ENCODE assay signal across 1 cellular context in the genomic region with DNA sequence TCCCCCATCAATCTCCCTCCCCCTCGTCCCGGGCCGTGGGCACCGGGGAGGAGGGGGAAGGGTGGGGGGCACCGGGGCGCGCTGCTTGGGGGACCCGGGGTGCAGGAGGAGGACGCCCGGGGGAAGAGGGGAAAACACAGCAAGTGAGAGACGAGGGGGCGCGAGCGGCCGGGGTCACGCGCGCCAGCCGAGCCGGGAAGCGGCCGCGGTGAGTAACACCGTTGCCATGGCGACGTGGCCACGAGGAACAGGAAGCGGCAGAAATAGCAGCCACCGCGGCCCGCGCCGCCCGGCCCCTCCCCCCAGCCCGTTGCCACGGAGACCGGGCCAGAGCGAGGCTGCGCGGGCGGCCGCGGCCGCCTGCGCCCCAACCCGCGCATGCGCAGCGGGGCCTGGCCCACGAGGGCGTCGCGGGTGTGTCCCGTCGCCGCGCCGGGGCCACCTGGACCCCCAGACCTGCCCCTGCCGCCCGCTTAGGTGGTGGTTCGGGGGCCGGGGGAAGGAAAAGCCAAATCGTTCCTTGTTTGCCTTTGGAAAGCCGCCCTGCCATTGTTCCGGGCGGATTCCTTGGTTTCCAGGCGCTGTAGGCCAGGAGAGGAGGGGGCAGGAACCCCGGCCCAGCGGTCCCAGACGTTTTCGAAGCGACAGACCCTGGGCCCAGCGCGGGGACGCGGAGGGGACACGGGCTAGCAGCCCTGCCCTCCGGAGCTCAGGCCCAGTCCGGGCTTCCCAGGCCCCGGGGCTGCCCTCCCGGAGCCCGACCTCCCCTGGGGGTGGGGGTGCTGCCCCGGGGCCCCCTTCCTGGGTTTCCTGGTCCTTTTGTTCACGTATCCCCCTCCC.
A peak's percentile ranks its signal among the peaks of the same experiment; 100 is the strongest.
TF ChIP-seq lines count a peak whose summit lies in the region.

No MANE protein-coding gene starts in this region.

TF ChIP-seq in HepG2, 621 proteins besides CTCF, POLR2A, EP300 and RAD21 (continued from another document and continues in another):
- TF ChIP-seq, protein P1, sequence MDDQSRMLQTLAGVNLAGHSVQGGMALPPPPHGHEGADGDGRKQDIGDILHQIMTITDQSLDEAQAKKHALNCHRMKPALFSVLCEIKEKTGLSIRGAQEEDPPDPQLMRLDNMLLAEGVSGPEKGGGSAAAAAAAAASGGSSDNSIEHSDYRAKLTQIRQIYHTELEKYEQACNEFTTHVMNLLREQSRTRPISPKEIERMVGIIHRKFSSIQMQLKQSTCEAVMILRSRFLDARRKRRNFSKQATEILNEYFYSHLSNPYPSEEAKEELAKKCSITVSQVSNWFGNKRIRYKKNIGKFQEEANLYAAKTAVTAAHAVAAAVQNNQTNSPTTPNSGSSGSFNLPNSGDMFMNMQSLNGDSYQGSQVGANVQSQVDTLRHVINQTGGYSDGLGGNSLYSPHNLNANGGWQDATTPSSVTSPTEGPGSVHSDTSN (CRISPR knock-in tag; IDR thresholded peaks at IDR 0.05; ENCODE audit: borderline replicate concordance), result no peak
- TF ChIP-seq PAF1 (CRISPR knock-in tag; IDR thresholded peaks at IDR 0.05), result no peak
- no peak for TF ChIP-seq ZNF446 (CRISPR knock-in tag; IDR thresholded peaks at IDR 0.05)
- TF ChIP-seq NONO (IDR thresholded peaks at IDR 0.05), result no peak
- peak; percentile 18; the same call in 1 of the 2 replicates for TF ChIP-seq NONO (CRISPR knock-in tag; conservative IDR thresholded peaks at IDR 0.05)
- TF ChIP-seq ZHX1 (CRISPR knock-in tag; IDR thresholded peaks at IDR 0.05; ENCODE audit: low read depth), result no peak
- TF ChIP-seq ONECUT2 (CRISPR knock-in tag; IDR thresholded peaks at IDR 0.05), result 0 out of 2 replicates have a peak, but pooled peaks have one; percentile 21
- no peak for TF ChIP-seq NFIB (CRISPR knock-in tag; IDR thresholded peaks at IDR 0.05; ENCODE audit: borderline replicate concordance)
- no peak for TF ChIP-seq MED1 (CRISPR knock-in tag; IDR thresholded peaks at IDR 0.05)
- TF ChIP-seq ASH2L (IDR thresholded peaks at IDR 0.05; ENCODE audit: insufficient read length, low read depth, low read length), result no peak
- no peak for TF ChIP-seq RAD51 (IDR thresholded peaks at IDR 0.05; ENCODE audit: borderline replicate concordance)
- no peak for TF ChIP-seq ZNF768 (CRISPR knock-in tag; IDR thresholded peaks at IDR 0.05)
- TF ChIP-seq ZNF33B (CRISPR knock-in tag; IDR thresholded peaks at IDR 0.05), result no peak
- no peak for TF ChIP-seq HES4 (CRISPR knock-in tag; IDR thresholded peaks at IDR 0.05; ENCODE audit: borderline replicate concordance)
- peak; percentile 53; the same call in 1 of the 2 replicates for TF ChIP-seq TAF1 (CRISPR knock-in tag; IDR thresholded peaks at IDR 0.05)
- no peak for TF ChIP-seq ZNF484 (CRISPR knock-in tag; IDR thresholded peaks at IDR 0.05; ENCODE audit: borderline replicate concordance, low read depth)
- TF ChIP-seq, protein P2, sequence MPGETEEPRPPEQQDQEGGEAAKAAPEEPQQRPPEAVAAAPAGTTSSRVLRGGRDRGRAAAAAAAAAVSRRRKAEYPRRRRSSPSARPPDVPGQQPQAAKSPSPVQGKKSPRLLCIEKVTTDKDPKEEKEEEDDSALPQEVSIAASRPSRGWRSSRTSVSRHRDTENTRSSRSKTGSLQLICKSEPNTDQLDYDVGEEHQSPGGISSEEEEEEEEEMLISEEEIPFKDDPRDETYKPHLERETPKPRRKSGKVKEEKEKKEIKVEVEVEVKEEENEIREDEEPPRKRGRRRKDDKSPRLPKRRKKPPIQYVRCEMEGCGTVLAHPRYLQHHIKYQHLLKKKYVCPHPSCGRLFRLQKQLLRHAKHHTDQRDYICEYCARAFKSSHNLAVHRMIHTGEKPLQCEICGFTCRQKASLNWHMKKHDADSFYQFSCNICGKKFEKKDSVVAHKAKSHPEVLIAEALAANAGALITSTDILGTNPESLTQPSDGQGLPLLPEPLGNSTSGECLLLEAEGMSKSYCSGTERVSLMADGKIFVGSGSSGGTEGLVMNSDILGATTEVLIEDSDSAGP (CRISPR knock-in tag; IDR thresholded peaks at IDR 0.05; ENCODE audit: borderline replicate concordance), result no peak; the same call in 1 of the 2 replicates
- no peak for TF ChIP-seq TEAD2 (CRISPR knock-in tag; IDR thresholded peaks at IDR 0.05)
- TF ChIP-seq MZF1 (CRISPR knock-in tag; IDR thresholded peaks at IDR 0.05; ENCODE audit: borderline replicate concordance), result no peak
- no peak for TF ChIP-seq ZNF30 (CRISPR knock-in tag; IDR thresholded peaks at IDR 0.05)
- TF ChIP-seq FOXJ3 (CRISPR knock-in tag; IDR thresholded peaks at IDR 0.05; ENCODE audit: borderline replicate concordance), result no peak
- no peak for TF ChIP-seq MBNL3 (CRISPR knock-in tag; conservative IDR thresholded peaks at IDR 0.05)
- TF ChIP-seq ZNF34 (CRISPR knock-in tag; IDR thresholded peaks at IDR 0.05; ENCODE audit: borderline replicate concordance), result no peak
- peak; percentile 5; the same call in 1 of the 2 replicates for TF ChIP-seq MAZ (IDR thresholded peaks at IDR 0.05; ENCODE audit: borderline replicate concordance, low read depth, low read length)
- TF ChIP-seq MAZ (CRISPR knock-in tag; IDR thresholded peaks at IDR 0.05; ENCODE audit: low read depth), result no peak
- TF ChIP-seq CBX1 (IDR thresholded peaks at IDR 0.05; ENCODE audit: low read depth), result no peak
- no peak for TF ChIP-seq TCF7L2 (IDR thresholded peaks at IDR 0.05; ENCODE audit: low read depth, low read length)
- TF ChIP-seq KDM1A (CRISPR knock-in tag; IDR thresholded peaks at IDR 0.05), result no peak
- no peak for TF ChIP-seq ZNF800 (CRISPR knock-in tag; IDR thresholded peaks at IDR 0.05)
- no peak for TF ChIP-seq NR2F2 (IDR thresholded peaks at IDR 0.05; ENCODE audit: borderline replicate concordance, low read depth)
- TF ChIP-seq ZNF574 (CRISPR knock-in tag; IDR thresholded peaks at IDR 0.05), result no peak; the same call in 1 of the 2 replicates
- TF ChIP-seq ZFP41 (CRISPR knock-in tag; IDR thresholded peaks at IDR 0.05; ENCODE audit: borderline replicate concordance), result no peak
- TF ChIP-seq ZMYM2 (CRISPR knock-in tag; IDR thresholded peaks at IDR 0.05), result 0 out of 2 replicates have a peak, but pooled peaks have one; percentile 8
- no peak for TF ChIP-seq GLI4 (CRISPR knock-in tag; IDR thresholded peaks at IDR 0.05; ENCODE audit: borderline replicate concordance)
- TF ChIP-seq AKAP8 (CRISPR knock-in tag; IDR thresholded peaks at IDR 0.05), result no peak
- TF ChIP-seq CBFB (CRISPR knock-in tag; IDR thresholded peaks at IDR 0.05), result no peak
- peak; percentile 61; the same call in 1 of the 2 replicates for TF ChIP-seq ETV5 (CRISPR knock-in tag; IDR thresholded peaks at IDR 0.05; ENCODE audit: borderline replicate concordance)
- TF ChIP-seq, protein P3, sequence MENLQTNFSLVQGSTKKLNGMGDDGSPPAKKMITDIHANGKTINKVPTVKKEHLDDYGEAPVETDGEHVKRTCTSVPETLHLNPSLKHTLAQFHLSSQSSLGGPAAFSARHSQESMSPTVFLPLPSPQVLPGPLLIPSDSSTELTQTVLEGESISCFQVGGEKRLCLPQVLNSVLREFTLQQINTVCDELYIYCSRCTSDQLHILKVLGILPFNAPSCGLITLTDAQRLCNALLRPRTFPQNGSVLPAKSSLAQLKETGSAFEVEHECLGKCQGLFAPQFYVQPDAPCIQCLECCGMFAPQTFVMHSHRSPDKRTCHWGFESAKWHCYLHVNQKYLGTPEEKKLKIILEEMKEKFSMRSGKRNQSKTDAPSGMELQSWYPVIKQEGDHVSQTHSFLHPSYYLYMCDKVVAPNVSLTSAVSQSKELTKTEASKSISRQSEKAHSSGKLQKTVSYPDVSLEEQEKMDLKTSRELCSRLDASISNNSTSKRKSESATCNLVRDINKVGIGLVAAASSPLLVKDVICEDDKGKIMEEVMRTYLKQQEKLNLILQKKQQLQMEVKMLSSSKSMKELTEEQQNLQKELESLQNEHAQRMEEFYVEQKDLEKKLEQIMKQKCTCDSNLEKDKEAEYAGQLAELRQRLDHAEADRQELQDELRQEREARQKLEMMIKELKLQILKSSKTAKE (CRISPR knock-in tag; IDR thresholded peaks at IDR 0.05; ENCODE audit: borderline replicate concordance), result no peak
- TF ChIP-seq RCOR2 (CRISPR knock-in tag; IDR thresholded peaks at IDR 0.05), result no peak
- TF ChIP-seq ZNF562 (CRISPR knock-in tag; IDR thresholded peaks at IDR 0.05; ENCODE audit: borderline replicate concordance), result no peak
- TF ChIP-seq, protein P4, sequence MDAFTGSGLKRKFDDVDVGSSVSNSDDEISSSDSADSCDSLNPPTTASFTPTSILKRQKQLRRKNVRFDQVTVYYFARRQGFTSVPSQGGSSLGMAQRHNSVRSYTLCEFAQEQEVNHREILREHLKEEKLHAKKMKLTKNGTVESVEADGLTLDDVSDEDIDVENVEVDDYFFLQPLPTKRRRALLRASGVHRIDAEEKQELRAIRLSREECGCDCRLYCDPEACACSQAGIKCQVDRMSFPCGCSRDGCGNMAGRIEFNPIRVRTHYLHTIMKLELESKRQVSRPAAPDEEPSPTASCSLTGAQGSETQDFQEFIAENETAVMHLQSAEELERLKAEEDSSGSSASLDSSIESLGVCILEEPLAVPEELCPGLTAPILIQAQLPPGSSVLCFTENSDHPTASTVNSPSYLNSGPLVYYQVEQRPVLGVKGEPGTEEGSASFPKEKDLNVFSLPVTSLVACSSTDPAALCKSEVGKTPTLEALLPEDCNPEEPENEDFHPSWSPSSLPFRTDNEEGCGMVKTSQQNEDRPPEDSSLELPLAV (CRISPR knock-in tag; conservative IDR thresholded peaks at IDR 0.05; ENCODE audit: low read depth), result no peak
- no peak for TF ChIP-seq NFE2 (CRISPR knock-in tag; IDR thresholded peaks at IDR 0.05)
- TF ChIP-seq ZFP82 (CRISPR knock-in tag; IDR thresholded peaks at IDR 0.05; ENCODE audit: borderline replicate concordance), result no peak
- TF ChIP-seq ARNT2 (CRISPR knock-in tag; IDR thresholded peaks at IDR 0.05; ENCODE audit: low read depth), result no peak; the same call in 1 of the 2 replicates
- TF ChIP-seq ZNF468 (CRISPR knock-in tag; IDR thresholded peaks at IDR 0.05), result no peak
- no peak for TF ChIP-seq THYN1 (CRISPR knock-in tag; IDR thresholded peaks at IDR 0.05; ENCODE audit: borderline replicate concordance, low read depth)
- no peak for TF ChIP-seq ZNF615 (CRISPR knock-in tag; IDR thresholded peaks at IDR 0.05; ENCODE audit: borderline replicate concordance)
- TF ChIP-seq HMGXB4 (CRISPR knock-in tag; IDR thresholded peaks at IDR 0.05; ENCODE audit: borderline replicate concordance in 1 of 2, low read depth in 1 of 2), result no peak; a peak in 1 of 4 replicates
- TF ChIP-seq DPF2 (CRISPR knock-in tag; IDR thresholded peaks at IDR 0.05; ENCODE audit: borderline replicate concordance, low read depth), result no peak
